In genomic region chr6:132401120-132401940, GRCh38 we compare ENCODE assay signal across 8 cellular contexts. TPM values are rescaled to one million over a fixed set of nuclear protein-coding genes. Genes with fewer than 3 reads are reported as not detected.
DNase-seq lines count a peak whose midpoint lies in the region; ATAC-seq, FAIRE-seq and TF ChIP-seq lines count a peak whose summit lies in the region.

MOXD1 (minus strand) TSS chr6:132401475; CDS start chr6:132401426, 49 bp downstream.

- H3K4me1 ChIP-seq in CD8-positive, alpha-beta T cell (ENCODE audit: insufficient read depth, low read length) = no peaks in the 10 kb centered on the region
- peaks cover 0 to 6% of the 10 kb centered on the region in 2 donors for H3K4me1 ChIP-seq in right atrium auricular region

- peaks cover 8% of the 10 kb centered on the region for H3K27me3 ChIP-seq in CD8-positive, alpha-beta T cell (ENCODE audit: insufficient read depth, low read length)
- no peaks in the 10 kb centered on the region for H3K27me3 ChIP-seq in right atrium auricular region

- H3K36me3 Mint-ChIP-seq in CD8-positive, alpha-beta T cell = no peaks in the 10 kb centered on the region
- H3K36me3 Mint-ChIP-seq in activated naive CD8-positive, alpha-beta T cell treated with anti-CD3 and anti-CD28 coated beads for 36 hours = no peaks in the 10 kb centered on the region

- H3K9me3 ChIP-seq in CD8-positive, alpha-beta T cell (ENCODE audit: low read length) = no peaks in the 10 kb centered on the region
- no peaks in the 10 kb centered on the region for H3K9me3 ChIP-seq in right atrium auricular region

- no peak for TF ChIP-seq CTCF in CD8-positive, alpha-beta T cell (IDR thresholded peaks at IDR 0.05)
- TF ChIP-seq CTCF in right atrium auricular region (IDR thresholded peaks at IDR 0.05) (no peak), D721Med (IDR thresholded peaks at IDR 0.05; ENCODE audit: insufficient read depth, missing control alignments) (no peak)

- peak within 1 kb of the TSS; percentile 70 for H3K4me3 Mint-ChIP-seq in CD8-positive, alpha-beta T cell
- H3K4me3 Mint-ChIP-seq in activated naive CD8-positive, alpha-beta T cell treated with anti-CD3 and anti-CD28 coated beads for 36 hours = peak within 1 kb of the TSS; percentile 63

- H3K27me3 Mint-ChIP-seq in CD8-positive, alpha-beta T cell (ENCODE audit: low read depth) = peaks cover 59% of the 10 kb centered on the region
- H3K27me3 Mint-ChIP-seq in activated naive CD8-positive, alpha-beta T cell treated with anti-CD3 and anti-CD28 coated beads for 36 hours = peaks cover 85% of the 10 kb centered on the region

- no peaks in the 10 kb centered on the region for H3K36me3 ChIP-seq in CD8-positive, alpha-beta T cell (ENCODE audit: insufficient read depth, low read length)
- H3K36me3 ChIP-seq in right atrium auricular region = no peaks in the 10 kb centered on the region

- no peak for ATAC-seq in CD8-positive, alpha-beta T cell
- ATAC-seq in GM19455 (IDR thresholded peaks at IDR 0.05; ENCODE audit: unreplicated experiment) (peak; percentile 58), HG03565 (IDR thresholded peaks at IDR 0.05; ENCODE audit: unreplicated experiment) (peak; percentile 31), GM21786 (IDR thresholded peaks at IDR 0.05; ENCODE audit: unreplicated experiment) (no peak)

- no peak within 1 kb of the TSS for H3K27ac Mint-ChIP-seq in CD8-positive, alpha-beta T cell
- no peak within 1 kb of the TSS for H3K27ac Mint-ChIP-seq in activated naive CD8-positive, alpha-beta T cell treated with anti-CD3 and anti-CD28 coated beads for 36 hours

- no peak for FAIRE-seq in D721Med (lab: Jason Lieb, UNC)

- H3K27ac ChIP-seq in CD8-positive, alpha-beta T cell (ENCODE audit: low read depth, low read length) = no peak within 1 kb of the TSS
- peak within 1 kb of the TSS; percentile 62 to 77 for H3K27ac ChIP-seq in right atrium auricular region

- CTCF ChIA-PET in CD8-positive, alpha-beta T cell (lab: Charles Lee) = no interaction called here

- POLR2A ChIA-PET in CD8-positive, alpha-beta T cell (lab: Charles Lee) = no interaction called here

- peaks cover 5% of the 10 kb centered on the region for H3K4me1 Mint-ChIP-seq in CD8-positive, alpha-beta T cell (ENCODE audit: low read depth)
- H3K4me1 Mint-ChIP-seq in activated naive CD8-positive, alpha-beta T cell treated with anti-CD3 and anti-CD28 coated beads for 36 hours = peaks cover 20% of the 10 kb centered on the region

- no peaks in the 10 kb centered on the region for H3K9me3 Mint-ChIP-seq in CD8-positive, alpha-beta T cell
- peaks cover under 1% of the 10 kb centered on the region for H3K9me3 Mint-ChIP-seq in activated naive CD8-positive, alpha-beta T cell treated with anti-CD3 and anti-CD28 coated beads for 36 hours

- DNase-seq in CD8-positive, alpha-beta T cell = no peak
- peak; percentile 29 for DNase-seq in activated naive CD8-positive, alpha-beta T cell treated with anti-CD3 and anti-CD28 coated beads for 36 hours
- DNase-seq in right atrium auricular region (ENCODE audit: low spot score) (no peak), putamen (ENCODE audit: low spot score) (peak; percentile 23), D721Med (ENCODE audit: insufficient read length, low spot score) (no peak)

- intact Hi-C loops in CD8-positive, alpha-beta T cell (cut with DNase I, micrococcal nuclease) = no loop called here

- peak within 1 kb of the TSS; percentile 14 for H3K4me3 ChIP-seq in CD8-positive, alpha-beta T cell (ENCODE audit: low read depth, low read length)
- H3K4me3 ChIP-seq in right atrium auricular region = peak within 1 kb of the TSS; percentile 75 to 78

RNA-seq across cellular contexts. Expression of gene MOXD1, which starts in this region (rescaled TPM):
- not detected for total RNA-seq in CD8-positive, alpha-beta T cell
- not detected for total RNA-seq in activated naive CD8-positive, alpha-beta T cell treated with anti-CD3 and anti-CD28 coated beads for 36 hours
- 1 to 10 TPM; 2.5 to 9.3 TPM for total RNA-seq in right atrium auricular region

Comparison
In these comparisons a context has a peak if more than half of its experiments do, and no peak if none do; other contexts are left out.
1. Peak in DNase-seq in activated naive CD8-positive, alpha-beta T cell treated with anti-CD3 and anti-CD28 coated beads for 36 hours; RNA of the gene not detected or under 1 TPM.
2. ATAC-seq: peak in GM19455 (single experiment) and HG03565 (single experiment); none in CD8-positive, alpha-beta T cell (single experiment) and GM21786 (single experiment).